9 cellular contexts compared by ENCODE assay signal in the genomic region with DNA sequence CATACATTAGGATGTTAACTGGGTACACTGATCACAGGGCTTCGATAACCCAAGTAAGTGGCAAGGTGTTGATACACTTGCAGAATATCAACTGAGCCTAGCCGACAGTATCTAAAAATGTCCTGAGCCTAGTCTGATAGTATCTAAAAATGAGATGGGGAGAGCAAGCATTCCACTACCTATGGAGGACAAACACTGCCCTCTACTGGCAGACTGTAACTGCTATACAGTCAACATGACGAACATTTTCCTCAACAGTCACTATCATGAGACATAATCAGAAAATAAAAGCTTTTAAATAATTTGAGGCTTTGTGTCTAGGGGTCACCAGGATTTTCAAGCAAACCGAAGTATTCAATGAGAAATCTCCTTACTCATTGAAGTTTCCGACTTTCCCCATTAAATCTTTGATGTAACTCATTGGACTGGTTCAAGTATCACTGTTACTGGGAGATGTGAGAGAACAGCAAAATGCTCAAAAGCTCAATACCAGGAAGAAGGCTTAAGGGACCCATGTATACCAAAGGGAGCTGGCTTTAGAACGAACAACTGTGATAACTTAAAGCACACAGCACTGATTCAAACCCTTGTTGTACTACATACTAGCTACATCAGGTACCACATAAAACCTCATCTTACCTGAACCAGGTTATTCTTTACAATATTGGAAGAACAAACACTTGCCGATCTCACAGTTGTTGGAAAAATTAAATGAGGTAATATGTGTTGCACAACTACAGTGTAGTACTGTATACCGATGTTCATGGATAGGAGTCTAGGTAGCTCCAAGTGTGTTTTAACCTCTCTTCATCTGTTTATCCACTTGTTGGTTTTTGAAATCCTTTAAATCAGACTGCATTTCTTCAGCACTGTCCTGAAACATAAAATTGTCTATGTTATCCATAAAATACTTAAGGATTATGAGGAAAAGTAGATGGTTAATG. TPM values are rescaled to one million over a fixed set of nuclear protein-coding genes. Genes with fewer than 3 reads are reported as not detected.
A peak's percentile ranks its signal among the peaks of the same experiment; 100 is the strongest.
DNase-seq lines count a peak whose midpoint lies in the region; ATAC-seq and TF ChIP-seq lines count a peak whose summit lies in the region.
"Had no signal": no experiment of that assay in that cellular context is flagged by ENCODE, and none has a peak within 500 bp of the region (broad histone marks: within the 10 kb centered on the region; RNA-seq: fewer than 3 reads in every experiment).

No MANE protein-coding gene starts in this region.

- in situ Hi-C loops in KBM-7 (cut with MboI; ENCODE audit: low pct_unique_long_range_greater_than_20kb, low sequenced_read_pairs) = no loop called here

- no peaks in the 10 kb centered on the region for H3K27me3 Mint-ChIP-seq in activated T-helper 17 cell treated with anti-CD3 and anti-CD28 coated beads, Interleukin-2, amount 50 U/mL, for 72 hours
- H3K27me3 Mint-ChIP-seq in type B pancreatic cell = no peaks in the 10 kb centered on the region

- peaks cover 52% of the 10 kb centered on the region for H3K36me3 Mint-ChIP-seq in activated T-helper 17 cell treated with anti-CD3 and anti-CD28 coated beads, Interleukin-2, amount 50 U/mL, for 72 hours (ENCODE audit: low read depth)
- peaks cover 17% of the 10 kb centered on the region for H3K36me3 Mint-ChIP-seq in type B pancreatic cell

- no peaks in the 10 kb centered on the region for H3K9me3 Mint-ChIP-seq in activated T-helper 17 cell treated with anti-CD3 and anti-CD28 coated beads, Interleukin-2, amount 50 U/mL, for 72 hours
- no peaks in the 10 kb centered on the region for H3K9me3 Mint-ChIP-seq in type B pancreatic cell

- DNase-seq in DMS79 treated with DMSO at 0.1 percent for 48 hours (lab: John Stamatoyannopoulos, UW) (peak; percentile 61), DMS79 (lab: John Stamatoyannopoulos, UW) (no peak), KBM-7 (peak; percentile 85), OCI-M1 (lab: John Stamatoyannopoulos, UW) (peak; percentile 89), foreskin keratinocyte (peak; percentile 15 to 56), occipital lobe (lab: John Stamatoyannopoulos, UW) (peak; percentile 29), type B pancreatic cell (ENCODE audit: extremely low spot score, unreplicated experiment) (no peak)

- no peak overlapping the region for H3K27ac ChIP-seq in foreskin keratinocyte
- H3K27ac ChIP-seq: BLaER1 had no signal

- H3K27me3 ChIP-seq in foreskin keratinocyte = no peaks in the 10 kb centered on the region
- H3K27me3 ChIP-seq: BLaER1 had no signal

- peak; percentile 88 for ATAC-seq in activated T-helper 17 cell treated with anti-CD3 and anti-CD28 coated beads, Interleukin-2, amount 50 U/mL, for 72 hours (replicated peaks)
- peak; percentile 65 for ATAC-seq in foreskin keratinocyte

- TF ChIP-seq CTCF in foreskin keratinocyte (conservative IDR thresholded peaks at IDR 0.05) (peak; percentile 95), type B pancreatic cell (conservative IDR thresholded peaks at IDR 0.05) (peak; percentile 97)

- peak overlapping the region; percentile 80 for H3K27ac Mint-ChIP-seq in activated T-helper 17 cell treated with anti-CD3 and anti-CD28 coated beads, Interleukin-2, amount 50 U/mL, for 72 hours
- peak overlapping the region; percentile 27 for H3K27ac Mint-ChIP-seq in type B pancreatic cell

- peaks cover 13% of the 10 kb centered on the region for H3K4me1 Mint-ChIP-seq in activated T-helper 17 cell treated with anti-CD3 and anti-CD28 coated beads, Interleukin-2, amount 50 U/mL, for 72 hours
- peaks cover 5% of the 10 kb centered on the region for H3K4me1 Mint-ChIP-seq in type B pancreatic cell (ENCODE audit: unreplicated experiment)

- H3K4me1 ChIP-seq in foreskin keratinocyte = no peaks in the 10 kb centered on the region

- H3K4me3 Mint-ChIP-seq in activated T-helper 17 cell treated with anti-CD3 and anti-CD28 coated beads, Interleukin-2, amount 50 U/mL, for 72 hours = no peak overlapping the region
- no peak overlapping the region for H3K4me3 Mint-ChIP-seq in type B pancreatic cell

RNA-seq across cellular contexts. Expression of gene SLC45A3, which starts 31.1 kb away (rescaled TPM):
- under 1 TPM; 0.37 to 0.63 TPM for total RNA-seq in activated T-helper 17 cell treated with anti-CD3 and anti-CD28 coated beads, Interleukin-2, amount 50 U/mL, for 72 hours
- total RNA-seq in foreskin keratinocyte (5.1 TPM in 2 replicates), occipital lobe (4.4 TPM), type B pancreatic cell (ENCODE audit: low replicate concordance) (3.9 and 4.2 TPM in 2 replicates)
- 3.9 and 4.4 TPM in 2 replicates for polyA plus RNA-seq in foreskin keratinocyte

RNA-seq across cellular contexts. Expression of gene NUCKS1, which starts 38.6 kb away (rescaled TPM):
- 100 to 1,000 TPM; 102 to 110 TPM for total RNA-seq in activated T-helper 17 cell treated with anti-CD3 and anti-CD28 coated beads, Interleukin-2, amount 50 U/mL, for 72 hours
- total RNA-seq in foreskin keratinocyte (143 and 159 TPM in 2 replicates), occipital lobe (257 TPM), type B pancreatic cell (ENCODE audit: low replicate concordance) (185 and 340 TPM in 2 replicates)
- 89.3 and 113 TPM in 2 replicates for polyA plus RNA-seq in foreskin keratinocyte

Comparison
In these comparisons a context has a peak if more than half of its experiments do, and no peak if none do; other contexts are left out.
1. DNase-seq: peak in DMS79 treated with DMSO at 0.1 percent for 48 hours (single experiment), KBM-7 (single experiment), OCI-M1 (single experiment), foreskin keratinocyte (2 of 2) and occipital lobe (single experiment); none in DMS79 (single experiment) and type B pancreatic cell (single experiment).